8 cellular contexts compared by ENCODE assay signal in the genomic region with DNA sequence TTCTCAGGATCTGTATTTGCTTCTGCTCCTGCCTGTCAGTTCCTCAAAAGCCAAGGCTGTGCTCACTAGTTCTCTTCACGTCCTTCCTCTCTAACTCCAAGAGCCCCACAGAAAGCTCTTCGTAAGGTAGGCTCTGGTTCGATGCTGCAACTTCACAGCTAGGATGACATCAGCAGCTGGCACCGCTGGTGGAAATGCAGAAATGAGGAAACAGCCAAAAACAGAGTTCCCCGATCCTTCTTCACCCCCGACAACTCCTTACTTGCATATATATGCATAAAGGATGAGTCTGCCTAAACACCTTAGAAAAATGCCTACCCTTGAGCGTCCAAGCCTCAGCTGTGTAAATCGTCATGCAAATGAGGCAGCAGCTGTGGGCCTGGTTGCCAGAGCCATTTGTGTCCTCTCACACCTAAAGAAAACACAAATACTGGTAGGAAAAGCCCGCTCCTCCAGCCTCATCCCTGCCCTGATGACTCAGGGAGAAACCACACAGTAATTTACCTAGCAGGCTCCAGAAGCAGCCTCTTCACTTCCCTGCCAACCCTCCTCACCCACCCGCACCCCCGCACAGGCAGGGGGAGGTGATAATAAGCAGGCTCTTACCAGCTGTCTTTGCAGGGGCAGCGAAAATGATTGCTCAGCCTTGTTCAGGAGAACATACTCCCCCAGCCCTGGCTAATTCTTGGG. TPM values are rescaled to one million over a fixed set of nuclear protein-coding genes. Genes with fewer than 3 reads are reported as not detected.
DNase-seq lines count a peak whose midpoint lies in the region; ATAC-seq, FAIRE-seq and TF ChIP-seq lines count a peak whose summit lies in the region.

No MANE protein-coding gene starts in this region.

- H3K9me3 ChIP-seq in adrenal gland (replicated peaks in 1 of 3) = no peaks in the 10 kb centered on the region

- peaks cover 6 to 28% of the 10 kb centered on the region in 2 donors for H3K4me1 ChIP-seq in adrenal gland (replicated peaks in 1 of 2)

- ATAC-seq in HG02981 (IDR thresholded peaks at IDR 0.05; ENCODE audit: unreplicated experiment) = peak; percentile 42

- no peaks in the 10 kb centered on the region for H3K36me3 ChIP-seq in adrenal gland (replicated peaks in 1 of 2)

- H3K4me3 ChIP-seq in adrenal gland = no peak overlapping the region

- intact Hi-C loops in adrenal gland (cut with DNase I) = loop anchor here in 1 of 2 donors (10.0 kb wide), 1 partner anchor 313 kb away; no protein-coding TSS in a partner anchor

- TF ChIP-seq POLR2A in adrenal gland (IDR thresholded peaks at IDR 0.05) = no peak

- FAIRE-seq in urothelium cell line (lab: Jason Lieb, UNC) = no peak

- TF ChIP-seq CTCF in adrenal gland (IDR thresholded peaks at IDR 0.05) (no peak), GM13976 (IDR thresholded peaks at IDR 0.05; ENCODE audit: borderline replicate concordance, control extremely low read depth, extremely low read depth, insufficient read depth, missing control alignments) (no peak)

- 43 to 64% (median 49%) methylated on average over 9 to 12 of the region's 12 CpGs for WGBS in adrenal gland, 4 donors

- H3K27me3 ChIP-seq in adrenal gland = no peaks in the 10 kb centered on the region

- peak; percentile 68 for DNase-seq in EL
- peak; percentile 66 for DNase-seq in NCI-H345 (lab: John Stamatoyannopoulos, UW)
- DNase-seq in adrenal gland = peak in 6 of 7 donors; percentile 35 to 75 (median 45)
- peak; percentile 95 for DNase-seq in islet precursor cell
- DNase-seq in urothelium cell line (ENCODE audit: low spot score) = peak; percentile 85
- no peak for DNase-seq in stimulated activated CD4-positive, alpha-beta T cell treated with anti-CD3 and anti-CD28 coated beads, Interleukin-4, amount 100 ng/mL, for 1 hour
- DNase-seq in GM13976 (ENCODE audit: low spot score) = no peak

- peak overlapping the region in 1 of 5 donors; percentile 31 for H3K27ac ChIP-seq in adrenal gland

- in situ Hi-C loops in GM13976 (cut with MboI; ENCODE audit: low sequenced_read_pairs, unreplicated experiment) = loop anchor here (10.0 to 25.0 kb wide), 2 partner anchors 113 to 316 kb away; no protein-coding TSS in a partner anchor

RNA-seq across cellular contexts. Expression of a gene that starts 28.2 kb away (rescaled TPM):
- 1 to 10 TPM in 7 of 8 donors, under 1 TPM in 1; 0.24 to 6.1 (median 2.8) TPM for total RNA-seq in adrenal gland
- 1 to 10 TPM; 1.0 to 7.5 (median 5.4) TPM for polyA plus RNA-seq in adrenal gland

Comparison
In these comparisons a context has a peak if more than half of its experiments do, and no peak if none do; other contexts are left out.
1. DNase-seq: peak in EL (single experiment), NCI-H345 (single experiment), adrenal gland (6 of 7), islet precursor cell (single experiment) and urothelium cell line (single experiment); none in stimulated activated CD4-positive, alpha-beta T cell treated with anti-CD3 and anti-CD28 coated beads, Interleukin-4, amount 100 ng/mL, for 1 hour (single experiment) and GM13976 (single experiment).